Comparison of ENCODE assay signal across 14 cellular contexts in the genomic region with DNA sequence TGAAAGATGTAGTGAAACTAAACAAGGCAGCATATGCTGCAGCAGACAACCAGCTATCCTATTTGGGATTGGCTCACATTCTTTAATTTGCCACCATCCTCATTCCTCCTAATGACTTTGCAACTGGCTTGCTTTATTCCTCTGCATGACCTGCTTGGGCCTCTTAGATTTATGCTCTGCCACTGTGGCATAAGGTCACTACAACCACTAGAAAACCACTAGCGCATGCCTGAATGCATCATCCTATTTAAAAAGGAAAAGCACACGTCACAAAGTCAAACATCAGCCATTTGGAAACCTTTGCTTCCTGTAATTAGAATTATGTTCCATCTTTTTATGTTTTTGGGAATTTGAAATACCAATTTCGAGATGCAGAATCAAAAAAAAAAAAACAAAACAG. TPM values are rescaled to one million over a fixed set of nuclear protein-coding genes. Genes with fewer than 3 reads are reported as not detected.
A peak's percentile ranks its signal among the peaks of the same experiment; 100 is the strongest.
DNase-seq lines count a peak whose midpoint lies in the region; ATAC-seq, FAIRE-seq and TF ChIP-seq lines count a peak whose summit lies in the region.
"Had no signal": no experiment of that assay in that cellular context is flagged by ENCODE, and none has a peak within 500 bp of the region (broad histone marks: within the 10 kb centered on the region; RNA-seq: fewer than 3 reads in every experiment).

No MANE protein-coding gene starts in this region.

- FAIRE-seq in GM12892 (lab: Jason Lieb, UNC) (peak; percentile 9), K562 (lab: Jason Lieb, UNC) (no peak)

- TF ChIP-seq CTCF in K562 (IDR thresholded peaks at IDR 0.05 in 2 of 3, conservative IDR thresholded peaks at IDR 0.05 in 1 of 3; ENCODE audit: insufficient read depth in 2 of 3, low read depth in 1 of 3, low read length in 3 of 3) (no peak), tibial nerve (IDR thresholded peaks at IDR 0.05) (no peak)

- POLR2A ChIA-PET in K562 (lab: Yijun Ruan, JAX): no interaction called here

- no peaks in the 10 kb centered on the region for H3K36me3 ChIP-seq in K562 (ENCODE audit: control insufficient read depth, insufficient read depth, low read length)
- peaks cover 0 to 7% (median 0%) of the 10 kb centered on the region in 3 donors for H3K36me3 ChIP-seq in tibial nerve

- H3K27ac ChIP-seq in K562 (ENCODE audit: extremely low read depth, low read depth, low read length): no peak overlapping the region
- no peak overlapping the region for H3K27ac ChIP-seq in tibial nerve
- H3K27ac ChIP-seq: C4-2B, gastroesophageal sphincter, right atrium auricular region had no signal

- no peak for DNase-seq in GM12892 (ENCODE audit: insufficient read length)
- peak; percentile 93 to 97 for DNase-seq in NOMO-1 (lab: John Stamatoyannopoulos, UW; ENCODE audit: unreplicated experiment in 2 of 2)
- no peak for DNase-seq in K562 (ENCODE audit: extremely low read depth in 1 of 4, low spot score in 3 of 4)
- DNase-seq in skeletal muscle cell (ENCODE audit: low read depth): peak; percentile 6
- no peak for DNase-seq in tibial nerve (ENCODE audit: low spot score in 2 of 2)
- DNase-seq in NK-92 (lab: John Stamatoyannopoulos, UW; ENCODE audit: unreplicated experiment): no peak
- DNase-seq: activated CD8-positive, alpha-beta T cell treated with anti-CD3 and anti-CD28 coated beads, Interleukin-2, amount 10 ng/mL, durations not matched to agents 7 days and 5 days; H7; mammary epithelial cell; substantia nigra had no signal

- no peak for TF ChIP-seq EP300 in K562 (IDR thresholded peaks at IDR 0.05; ENCODE audit: low read length)
- no peak for TF ChIP-seq EP300 in tibial nerve (IDR thresholded peaks at IDR 0.05)

- H3K79me2 ChIP-seq in K562 (ENCODE audit: control insufficient read depth, insufficient read depth, low read length): no peaks in the 10 kb centered on the region

- H3K4me1 ChIP-seq in K562 (replicated peaks in 1 of 2; ENCODE audit: control insufficient read depth in 2 of 2, insufficient read depth in 2 of 2, low read length in 2 of 2): no peaks in the 10 kb centered on the region
- no peaks in the 10 kb centered on the region for H3K4me1 ChIP-seq in tibial nerve
- H3K4me1 ChIP-seq: gastroesophageal sphincter, right atrium auricular region had no signal

- in situ Hi-C loops in K562 (cut with MboI): no loop called here

- CTCF ChIA-PET in K562 (lab: Yijun Ruan, JAX; ENCODE audit: low intra/inter-chr PET ratio): no interaction called here

- ATAC-seq in K562: no peak
- ATAC-seq in HG03469 (IDR thresholded peaks at IDR 0.05; ENCODE audit: unreplicated experiment): no peak
- ATAC-seq: activated CD8-positive, alpha-beta T cell treated with anti-CD3 and anti-CD28 coated beads, Interleukin-2, amount 10 ng/mL, durations not matched to agents 7 days and 5 days; gastroesophageal sphincter had no signal

- 0% methylated on average over 3 of the region's 3 CpGs for WGBS in K562 (ENCODE audit: insufficient coverage, low coverage, missing lambda C conversion rate)
- WGBS in tibial nerve, 2 donors: 60 to 67% methylated on average over 3 of the region's 3 CpGs

- H3K4me3 ChIP-seq in K562: no peak overlapping the region
- H3K4me3 ChIP-seq in skeletal muscle cell (ENCODE audit: low read depth, low read length): no peak overlapping the region
- H3K4me3 ChIP-seq in tibial nerve: no peak overlapping the region
- H3K4me3 ChIP-seq: gastroesophageal sphincter, right atrium auricular region had no signal

- intact Hi-C loops in K562 (cut with micrococcal nuclease): no loop called here

- TF ChIP-seq POLR2A in GM12892 (IDR thresholded peaks at IDR 0.05; ENCODE audit: low read depth, low read length): no peak
- no peak for TF ChIP-seq POLR2A in K562 (conservative IDR thresholded peaks at IDR 0.05)
- TF ChIP-seq POLR2A in tibial nerve (IDR thresholded peaks at IDR 0.05): no peak

- H3K9me3 ChIP-seq in K562 (replicated peaks; ENCODE audit: control insufficient read depth, insufficient read depth, low read depth, low read length) (no peaks in the 10 kb centered on the region), tibial nerve (no peaks in the 10 kb centered on the region)
- H3K9me3 ChIP-seq: gastroesophageal sphincter, right atrium auricular region had no signal

- no peaks in the 10 kb centered on the region for H3K9me1 ChIP-seq in K562 (ENCODE audit: control insufficient read depth, insufficient read depth, low read length)

- no peak overlapping the region for H2AFZ ChIP-seq in K562 (ENCODE audit: low read depth, low read length)

- H4K20me1 ChIP-seq in K562 (replicated peaks; ENCODE audit: control insufficient read depth, insufficient read depth, low read length): no peaks in the 10 kb centered on the region

- no peak for TF ChIP-seq RAD21 in K562 (CRISPR knock-in tag; conservative IDR thresholded peaks at IDR 0.05 in 1 of 2, IDR thresholded peaks at IDR 0.05 in 1 of 2)

- H3K9ac ChIP-seq in K562 (ENCODE audit: insufficient read depth in 1 of 2, low read depth in 2 of 2, low read length in 2 of 2): no peak overlapping the region

- H3K27me3 ChIP-seq in K562 (ENCODE audit: control insufficient read depth in 2 of 2, insufficient read depth in 2 of 2, low read length in 2 of 2): peaks cover 0 to 7% of the 10 kb centered on the region in 2 experiments; a peak in 2 of 5 replicates
- no peaks in the 10 kb centered on the region for H3K27me3 ChIP-seq in tibial nerve
- H3K27me3 ChIP-seq: gastroesophageal sphincter, right atrium auricular region had no signal

- no TSS peak for BruUV-seq in K562 (replicated peaks; lab: Mats Ljungman, UMichigan)

- no peak overlapping the region for H3K4me2 ChIP-seq in K562 (ENCODE audit: insufficient read depth, low read length)

TF ChIP-seq in K562, 482 proteins besides CTCF, POLR2A, EP300 and RAD21 (continues in another document):
- TF ChIP-seq MEIS2 (IDR thresholded peaks at IDR 0.05; ENCODE audit: partially characterized antibody) (peak; percentile 8), NR2C2 (CRISPR knock-in tag; IDR thresholded peaks at IDR 0.05) (no peak), NR2C2 (tag; IDR thresholded peaks at IDR 0.05) (0 out of 2 replicates have a peak, but pooled peaks have one; percentile 18)

RNA-seq across cellular contexts. Expression of gene CCDC152, which starts 40.8 kb away (rescaled TPM):
- 13.3 TPM for polyA plus RNA-seq in GM12892 (2012; ENCODE audit: missing spikeins)
- 0.39 and 2.3 TPM in 2 replicates for total RNA-seq in K562 (2011; cell fraction: chromatin; rRNA removed; ENCODE audit: low replicate concordance)
- total RNA-seq in K562 (2011; cell fraction: nucleolus; rRNA removed): 0.50 and 0.66 TPM in 2 replicates
- 1.2 and 2.2 TPM in 2 replicates for total RNA-seq in K562 (2011; cell fraction: nucleoplasm; rRNA removed)
- total RNA-seq in K562 (2014; rRNA removed) (3.0 and 3.6 TPM in 2 replicates), K562 (2014; rRNA removed; fragmentation: Illumina TruSeq; extraction: Trizol) (7.3 and 7.8 TPM in 2 replicates), K562 (2015; rRNA removed; fragmentation: Illumina TruSeq; extraction: Trizol) (3.8 and 4.5 TPM in 2 replicates), K562 (2021) (4.7 and 5.1 TPM in 2 replicates), tibial nerve (1 to 10 TPM; 2.6 to 3.9 (median 3.0) TPM)
- polyA plus RNA-seq in K562 (2011; rRNA removed) (1.3 and 2.5 TPM in 2 replicates), K562 (2014; fragmentation: Illumina TruSeq; extraction: Trizol) (5.4 and 6.7 TPM in 2 replicates), K562 (2014; fragmentation: Nextera tagmentation; extraction: Ambion mirVana) (10 to 100 TPM; 11.0 to 11.6 TPM), K562 (2014; rRNA removed) (3.9 and 4.0 TPM in 2 replicates)
- polyA plus RNA-seq in K562 (2011; cell fraction: cytosol; rRNA removed): 0.44 and 0.48 TPM in 2 replicates
- polyA plus RNA-seq in K562 (2011; cell fraction: nucleus; rRNA removed): 0.34 and 0.57 TPM in 2 replicates
- 7.2 and 11.7 TPM in 2 replicates for polyA plus RNA-seq in K562 (2012)
- 1.0 and 1.4 TPM in 2 replicates for polyA minus RNA-seq in K562 (2011; rRNA and poly(A)+ RNA removed)
- 0.38 TPM in 1 of 2 replicates, not detected in the other for polyA minus RNA-seq in K562 (2011; cell fraction: cytosol; rRNA and poly(A)+ RNA removed)
- 0.67 TPM in 2 replicates for polyA minus RNA-seq in K562 (2011; cell fraction: nucleus; rRNA and poly(A)+ RNA removed)

Comparison
In these comparisons a context has a peak if more than half of its experiments do, and no peak if none do; other contexts are left out.
1. DNase-seq: peak in NOMO-1 (2 of 2) and skeletal muscle cell (single experiment); none in GM12892 (single experiment), K562 (0 of 4), tibial nerve (0 of 2) and NK-92 (single experiment).